ENCODE assay signal across 8 cellular contexts in the genomic region with DNA sequence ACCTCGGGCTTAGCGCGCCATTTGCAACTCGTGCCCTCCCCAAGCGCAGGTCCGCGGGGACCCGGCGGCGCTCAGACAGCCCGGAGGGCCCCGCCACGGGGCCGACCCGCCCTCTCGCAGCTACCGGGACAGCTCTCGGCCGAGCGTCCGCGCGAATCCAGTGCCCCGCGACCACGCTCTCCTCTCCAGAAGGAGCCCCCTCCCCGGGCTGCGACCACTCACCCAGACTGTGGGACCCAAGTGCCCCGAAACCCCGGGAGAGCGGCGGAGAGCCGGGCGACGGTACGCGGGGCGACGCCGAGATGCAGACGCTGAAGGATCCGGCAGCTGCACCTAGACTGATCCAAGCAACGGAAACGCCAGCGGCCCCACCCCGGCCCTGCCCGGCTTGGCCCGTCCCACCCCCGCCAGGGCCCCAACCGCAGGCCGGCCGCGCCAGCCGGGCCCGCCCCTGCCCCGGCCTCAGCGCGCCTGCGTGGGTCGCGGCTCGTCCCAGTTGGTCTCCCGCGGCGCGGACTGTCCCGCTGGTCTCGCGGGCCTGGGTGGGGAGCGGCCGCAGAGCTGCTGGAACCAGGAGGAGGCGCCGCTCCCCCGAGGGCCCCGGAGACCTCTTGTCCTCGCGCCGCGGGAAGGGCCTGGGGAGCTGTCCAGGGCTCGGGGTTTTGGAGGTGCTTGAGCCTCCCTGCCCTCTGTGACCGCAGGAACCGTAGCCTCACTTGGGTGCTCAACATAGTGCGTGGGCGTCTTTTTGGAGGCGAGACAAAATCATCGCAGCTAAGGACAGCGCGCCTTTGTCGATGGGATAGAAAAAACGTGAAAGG. TPM values are rescaled to one million over a fixed set of nuclear protein-coding genes. Genes with fewer than 3 reads are reported as not detected.
DNase-seq lines count a peak whose midpoint lies in the region; ATAC-seq, FAIRE-seq and TF ChIP-seq lines count a peak whose summit lies in the region.

A gene (minus strand): TSS at position 340 of the 821 bp plus-strand sequence. CDS start 391 bp downstream, outside the sequence.

- H3K36me3 ChIP-seq in keratinocyte (ENCODE audit: control insufficient read depth in 2 of 2, extremely low read depth in 1 of 2, insufficient read depth in 2 of 2, low read length in 2 of 2): peaks cover 0 to 3% of the 10 kb centered on the region in 2 experiments

- H3K9ac ChIP-seq in keratinocyte (ENCODE audit: control insufficient read depth, extremely low read depth, insufficient read depth, low read length): peak within 1 kb of the TSS; percentile 93

- dilution Hi-C loops in keratinocyte (cut with MboI; ENCODE audit: extremely low pct_ligation_motif_present, low sequenced_read_pairs): no loop called here

- CTCF ChIA-PET in activated B cell treated with CpG ODN at 0.5 μM for 24 hours (lab: Charles Lee): interaction anchor here (0.8 kb wide), 1 partner anchor 104 kb away, joined by 3 read pairs; a partner anchor contains a TSS

- peak within 1 kb of the TSS; percentile 95 for H3K27ac ChIP-seq in keratinocyte (ENCODE audit: control insufficient read depth, insufficient read depth, low read length)

- H3K79me2 ChIP-seq in keratinocyte (ENCODE audit: control insufficient read depth, insufficient read depth, low read length): peaks cover 41% of the 10 kb centered on the region

- H3K27me3 ChIP-seq in keratinocyte (ENCODE audit: control insufficient read depth, extremely low read depth, insufficient read depth, low read length): no peaks in the 10 kb centered on the region

- no peaks in the 10 kb centered on the region for H3K27me3 Mint-ChIP-seq in activated B cell treated with CpG ODN at 0.5 μM for 24 hours
- no peaks in the 10 kb centered on the region for H3K27me3 Mint-ChIP-seq in central memory CD8-positive, alpha-beta T cell

- POLR2A ChIA-PET in activated B cell treated with CpG ODN at 0.5 μM for 24 hours (lab: Charles Lee): interaction anchor here (0.6 to 2.2 kb wide), 3 partner anchors 15 to 104 kb away, joined by 3 to 16 read pairs (median 3); a partner anchor contains a TSS

- TF ChIP-seq CTCF in activated B cell treated with CpG ODN at 0.5 μM for 24 hours (IDR thresholded peaks at IDR 0.05) (no peak), keratinocyte (optimal IDR thresholded peaks at IDR 0.05 in 1 of 3, IDR thresholded peaks at IDR 0.05 in 1 of 3, conservative IDR thresholded peaks at IDR 0.05 in 1 of 3; ENCODE audit: extremely low read depth in 1 of 3, insufficient read depth in 2 of 3, low read length in 3 of 3) (peak in 1 of 3 experiments; percentile 12)

- H3K4me3 ChIP-seq in keratinocyte (ENCODE audit: control insufficient read depth in 2 of 3, extremely low read depth in 1 of 3, insufficient read depth in 2 of 3, low read depth in 1 of 3, low read length in 3 of 3): peak within 1 kb of the TSS; percentile 79 to 96 (median 85)

- peaks cover 33% of the 10 kb centered on the region for H3K4me1 Mint-ChIP-seq in activated B cell treated with CpG ODN at 0.5 μM for 24 hours
- H3K4me1 Mint-ChIP-seq in central memory CD8-positive, alpha-beta T cell: peaks cover 31% of the 10 kb centered on the region

- no peaks in the 10 kb centered on the region for H3K9me1 ChIP-seq in keratinocyte (ENCODE audit: control insufficient read depth, extremely low read depth, insufficient read depth, low read length)

- no peak for FAIRE-seq in keratinocyte (lab: Jason Lieb, UNC)

- H3K4me3 Mint-ChIP-seq in activated B cell treated with CpG ODN at 0.5 μM for 24 hours: peak within 1 kb of the TSS; percentile 94
- peak within 1 kb of the TSS; percentile 98 for H3K4me3 Mint-ChIP-seq in central memory CD8-positive, alpha-beta T cell

- H3K4me2 ChIP-seq in keratinocyte (ENCODE audit: control insufficient read depth, extremely low read depth, insufficient read depth, low read depth, low read length): peak within 1 kb of the TSS; percentile 93

- no peaks in the 10 kb centered on the region for H3K9me3 ChIP-seq in keratinocyte (ENCODE audit: control insufficient read depth, low read depth, low read length)

- H3K4me1 ChIP-seq in keratinocyte (ENCODE audit: control insufficient read depth, extremely low read depth, insufficient read depth, low read length): peaks cover 18% of the 10 kb centered on the region

- no peaks in the 10 kb centered on the region for H4K20me1 ChIP-seq in keratinocyte (ENCODE audit: control insufficient read depth, extremely low read depth, insufficient read depth, low read length)

- intact Hi-C loops in activated B cell treated with CpG ODN at 0.5 μM for 24 hours (cut with micrococcal nuclease): loop anchor here (1.0 to 5.0 kb wide), 8 partner anchors 14 to 1631 kb away; a partner anchor contains a TSS

- H3K36me3 Mint-ChIP-seq in activated B cell treated with CpG ODN at 0.5 μM for 24 hours (ENCODE audit: low read depth): peaks cover 16% of the 10 kb centered on the region
- peaks cover 15% of the 10 kb centered on the region for H3K36me3 Mint-ChIP-seq in central memory CD8-positive, alpha-beta T cell (ENCODE audit: insufficient read depth)

- peak within 1 kb of the TSS; percentile 43 for H2AFZ ChIP-seq in keratinocyte (ENCODE audit: control insufficient read depth, low read length)

- ATAC-seq in HG02885 (IDR thresholded peaks at IDR 0.05; ENCODE audit: poor library complexity, unreplicated experiment): peak; percentile 89
- ATAC-seq in activated B cell treated with CpG ODN at 0.5 μM for 24 hours (ENCODE audit: low read depth): peak; percentile 92
- peak; percentile 83 for ATAC-seq in central memory CD8-positive, alpha-beta T cell (replicated peaks; ENCODE audit: extremely low read depth, poor library complexity, severe bottlenecking)

- H3K9me3 Mint-ChIP-seq in activated B cell treated with CpG ODN at 0.5 μM for 24 hours: no peaks in the 10 kb centered on the region
- H3K9me3 Mint-ChIP-seq in central memory CD8-positive, alpha-beta T cell: no peaks in the 10 kb centered on the region

- DNase-seq in NK-92 treated with Interleukin-12 subunit alpha and Interleukin-12 subunit beta, amount 100 ng/mL, for 24 hours (lab: John Stamatoyannopoulos, UW): peak; percentile 80
- DNase-seq in NK-92 (lab: John Stamatoyannopoulos, UW; ENCODE audit: unreplicated experiment): no peak
- DNase-seq in NCI-H2196 (lab: John Stamatoyannopoulos, UW; ENCODE audit: unreplicated experiment): peak; percentile 34
- DNase-seq in activated B cell treated with CpG ODN at 0.5 μM for 24 hours: peak; percentile 76
- DNase-seq in central memory CD8-positive, alpha-beta T cell (ENCODE audit: low spot score in 2 of 2): peak; percentile 42 to 53
- no peak for DNase-seq in keratinocyte (ENCODE audit: low read depth, low spot score)
- peak in 2 of 3 donors; percentile 60 to 67 for DNase-seq in stimulated activated CD4-positive, alpha-beta T cell treated with anti-CD3 and anti-CD28 coated beads, Interleukin-12 subunit alpha, Interleukin-12 subunit beta, amount 100 ng/mL, for 48 hours (ENCODE audit: low read depth in 2 of 3, low spot score in 1 of 3)

- H3K27ac Mint-ChIP-seq in activated B cell treated with CpG ODN at 0.5 μM for 24 hours: peak within 1 kb of the TSS; percentile 90
- peak within 1 kb of the TSS; percentile 97 for H3K27ac Mint-ChIP-seq in central memory CD8-positive, alpha-beta T cell (ENCODE audit: low read depth)

RNA-seq across cellular contexts. Expression of the gene that starts here (rescaled TPM):
- total RNA-seq in activated B cell treated with CpG ODN at 0.5 μM for 24 hours: 86.8 and 89.9 TPM in 2 replicates
- 318 to 527 TPM (median 512 TPM) in 3 replicates for polyA plus RNA-seq in keratinocyte
- polyA plus RNA-seq in keratinocyte (2011; ENCODE audit: low read depth): 211 TPM
- 330 and 533 TPM in 2 replicates for polyA plus RNA-seq in keratinocyte (2011; cell fraction: cytosol; rRNA removed)
- polyA plus RNA-seq in keratinocyte (2011; cell fraction: nucleus; rRNA removed): 283 and 314 TPM in 2 replicates
- 134 and 409 TPM in 2 replicates for polyA plus RNA-seq in keratinocyte (2012; ENCODE audit: low replicate concordance)
- polyA minus RNA-seq in keratinocyte: 100 to 249 TPM (median 157 TPM) in 3 replicates
- polyA minus RNA-seq in keratinocyte (2011; cell fraction: cytosol; rRNA and poly(A)+ RNA removed): 298 TPM
- polyA minus RNA-seq in keratinocyte (2011; cell fraction: nucleus; rRNA and poly(A)+ RNA removed): 63.0 and 106 TPM in 2 replicates

Comparison
In these comparisons a context has a peak if more than half of its experiments do, and no peak if none do; other contexts are left out.
1. DNase-seq: peak in NK-92 treated with Interleukin-12 subunit alpha and Interleukin-12 subunit beta, amount 100 ng/mL, for 24 hours (single experiment), NCI-H2196 (single experiment), activated B cell treated with CpG ODN at 0.5 μM for 24 hours (single experiment), central memory CD8-positive, alpha-beta T cell (2 of 2) and stimulated activated CD4-positive, alpha-beta T cell treated with anti-CD3 and anti-CD28 coated beads, Interleukin-12 subunit alpha, Interleukin-12 subunit beta, amount 100 ng/mL, for 48 hours (2 of 3); none in NK-92 (single experiment) and keratinocyte (single experiment).
2. Peak in every context shown above with its lines, with median percentiles within 50 percentile points of each other: ATAC-seq.